ENCODE assay signal across 2 cellular contexts in genomic region chr3:46624976-46625490, GRCh38.
TF ChIP-seq lines count a peak whose summit lies in the region.

No MANE protein-coding gene starts in this region.

TF ChIP-seq in IMR-90, 13 proteins besides CTCF, POLR2A, EP300 and RAD21:
- TF ChIP-seq MAFK (IDR thresholded peaks at IDR 0.05; ENCODE audit: low read depth, low read length), result no peak
- no peak for TF ChIP-seq RCOR1 (IDR thresholded peaks at IDR 0.05; ENCODE audit: insufficient replicate concordance, low read length)
- no peak for TF ChIP-seq BHLHE40 (IDR thresholded peaks at IDR 0.05; ENCODE audit: low read depth, low read length)
- TF ChIP-seq FOS (IDR thresholded peaks at IDR 0.05; ENCODE audit: low read depth, low read length), result no peak
- no peak for TF ChIP-seq MXI1 (IDR thresholded peaks at IDR 0.05; ENCODE audit: borderline replicate concordance, low read depth, low read length)
- TF ChIP-seq SMC3 (IDR thresholded peaks at IDR 0.05; ENCODE audit: low read depth, low read length), result no peak
- no peak for TF ChIP-seq MAZ (IDR thresholded peaks at IDR 0.05; ENCODE audit: borderline replicate concordance, low read depth, low read length)
- TF ChIP-seq ELK1 (IDR thresholded peaks at IDR 0.05; ENCODE audit: borderline replicate concordance, low read depth, low read length), result no peak

TF ChIP-seq in neural cell, 6 proteins besides CTCF, POLR2A, EP300 and RAD21:
- TF ChIP-seq REST (IDR thresholded peaks at IDR 0.05; ENCODE audit: borderline replicate concordance), result no peak
- no peak for TF ChIP-seq MXI1 (conservative IDR thresholded peaks at IDR 0.05; ENCODE audit: poor library complexity, severe bottlenecking)
- no peak for TF ChIP-seq TAF1 (IDR thresholded peaks at IDR 0.05; ENCODE audit: low read depth)
- no peak for TF ChIP-seq EZH2 (IDR thresholded peaks at IDR 0.05; ENCODE audit: borderline replicate concordance, insufficient read depth, low read length, poor library complexity, severe bottlenecking)
- TF ChIP-seq POLR2AphosphoS5 (IDR thresholded peaks at IDR 0.05), result no peak
- no peak for TF ChIP-seq SMC3 (conservative IDR thresholded peaks at IDR 0.05; ENCODE audit: poor library complexity)
